Comparison of ENCODE assay signal across 8 cellular contexts in the genomic region with DNA sequence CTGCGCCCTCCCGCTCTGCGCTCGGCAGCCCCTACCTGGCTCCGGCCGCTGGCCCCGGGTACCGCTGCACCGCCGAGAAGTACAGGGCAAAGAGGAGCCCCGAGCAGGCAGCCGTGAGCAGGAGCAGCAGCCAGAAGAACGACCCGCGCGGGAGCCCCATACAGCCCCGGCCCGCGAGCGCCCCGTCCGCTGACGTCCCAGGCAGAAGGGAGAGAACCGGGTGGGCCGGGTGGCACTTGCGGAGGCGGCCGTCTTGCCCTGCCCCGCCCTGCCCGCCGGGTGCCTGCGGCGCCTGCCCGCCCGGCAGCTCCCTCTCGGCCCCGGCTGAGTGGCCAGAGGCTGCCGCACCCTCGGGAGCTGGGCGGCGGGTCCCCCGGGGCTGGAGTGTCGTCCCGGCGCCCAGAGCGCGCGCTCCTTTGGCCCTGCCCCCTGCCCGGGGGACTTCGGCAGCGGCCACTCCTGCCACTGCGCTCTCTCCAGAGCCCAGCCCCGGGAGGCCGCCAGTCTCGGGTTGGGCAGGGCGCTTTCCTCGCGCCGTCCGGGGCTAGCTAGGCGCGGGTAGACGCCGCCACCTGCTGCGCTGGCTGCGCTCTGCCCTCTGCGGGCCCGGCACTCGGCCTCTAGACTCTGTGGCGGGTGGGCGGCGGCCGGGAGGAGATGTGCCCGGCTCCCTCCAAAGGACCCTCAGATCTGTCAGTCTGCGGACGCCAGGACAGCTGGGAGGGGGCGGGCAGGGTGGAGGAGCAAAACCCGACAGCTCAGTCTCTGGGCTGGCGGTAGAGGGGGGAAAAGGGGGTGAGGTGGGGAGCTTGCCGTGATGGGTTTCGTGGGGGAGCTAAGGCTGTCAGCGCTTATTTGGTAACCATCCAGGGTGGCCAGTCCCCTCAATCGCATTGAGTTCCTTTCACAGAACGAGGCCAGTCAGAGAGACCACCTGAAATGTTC. TPM values are rescaled to one million over a fixed set of nuclear protein-coding genes. Genes with fewer than 3 reads are reported as not detected.
DNase-seq lines count a peak whose midpoint lies in the region; ATAC-seq and TF ChIP-seq lines count a peak whose summit lies in the region.

ST6GALNAC2 (minus strand) TSS at position 212 of the 945 bp plus-strand sequence; CDS start at position 160, 52 bp downstream.

- no peak within 1 kb of the TSS for H3K27ac Mint-ChIP-seq in stimulated activated naive CD8-positive, alpha-beta T cell treated with anti-CD3 and anti-CD28 coated beads, Interleukin-15, Interleukin-2, amounts not matched to agents 100 ng/mL and 50 ng/mL, for 24 hours

- peak within 1 kb of the TSS; percentile 90 for H3K27ac ChIP-seq in lower lobe of right lung

- peak; percentile 85 for DNase-seq in DMS53 (lab: John Stamatoyannopoulos, UW)
- DNase-seq in UCSD-AML1 (lab: John Stamatoyannopoulos, UW; ENCODE audit: unreplicated experiment), result peak; percentile 69
- peak; percentile 81 for DNase-seq in ecto neural progenitor cell (ENCODE audit: low spot score)
- peak; percentile 91 for DNase-seq in lower lobe of right lung
- DNase-seq in GF-D8 (lab: John Stamatoyannopoulos, UW), result no peak

- H3K9me3 ChIP-seq in lower lobe of right lung, result no peaks in the 10 kb centered on the region

- ATAC-seq in lower lobe of right lung, result peak; percentile 95 to 96
- no peak for ATAC-seq in GM21529 (IDR thresholded peaks at IDR 0.05; ENCODE audit: unreplicated experiment)

- H3K4me3 Mint-ChIP-seq in stimulated activated naive CD8-positive, alpha-beta T cell treated with anti-CD3 and anti-CD28 coated beads, Interleukin-15, Interleukin-2, amounts not matched to agents 100 ng/mL and 50 ng/mL, for 24 hours, result peak within 1 kb of the TSS; percentile 64

- H3K4me3 ChIP-seq in lower lobe of right lung, result peak within 1 kb of the TSS; percentile 80

- TF ChIP-seq CTCF in LNCAP (IDR thresholded peaks at IDR 0.05) (peak; percentile 32; the same call in 1 of the 2 replicates), lower lobe of right lung (IDR thresholded peaks at IDR 0.05) (peak; percentile 57)

- no peaks in the 10 kb centered on the region for H3K9me3 Mint-ChIP-seq in stimulated activated naive CD8-positive, alpha-beta T cell treated with anti-CD3 and anti-CD28 coated beads, Interleukin-15, Interleukin-2, amounts not matched to agents 100 ng/mL and 50 ng/mL, for 24 hours

- no peaks in the 10 kb centered on the region for H3K36me3 ChIP-seq in lower lobe of right lung

- no peaks in the 10 kb centered on the region for H3K36me3 Mint-ChIP-seq in stimulated activated naive CD8-positive, alpha-beta T cell treated with anti-CD3 and anti-CD28 coated beads, Interleukin-15, Interleukin-2, amounts not matched to agents 100 ng/mL and 50 ng/mL, for 24 hours (ENCODE audit: low read depth)

- H3K27me3 ChIP-seq in lower lobe of right lung (ENCODE audit: low read depth), result no peaks in the 10 kb centered on the region

- intact Hi-C loops in lower lobe of right lung (cut with DNase I), result no loop called here

- peaks cover 54% of the 10 kb centered on the region for H3K27me3 Mint-ChIP-seq in stimulated activated naive CD8-positive, alpha-beta T cell treated with anti-CD3 and anti-CD28 coated beads, Interleukin-15, Interleukin-2, amounts not matched to agents 100 ng/mL and 50 ng/mL, for 24 hours

- peaks cover 20% of the 10 kb centered on the region for H3K4me1 ChIP-seq in lower lobe of right lung

- H3K4me1 Mint-ChIP-seq in stimulated activated naive CD8-positive, alpha-beta T cell treated with anti-CD3 and anti-CD28 coated beads, Interleukin-15, Interleukin-2, amounts not matched to agents 100 ng/mL and 50 ng/mL, for 24 hours (ENCODE audit: low read depth), result peaks cover 7% of the 10 kb centered on the region

RNA-seq across cellular contexts. Expression of gene ST6GALNAC2, which starts in this region (rescaled TPM):
- total RNA-seq in lower lobe of right lung, result 29.0 TPM
